In genomic region chr10:16902606-16903005, GRCh38 we compare ENCODE assay signal across 16 cellular contexts.
DNase-seq lines count a peak whose midpoint lies in the region; ATAC-seq, FAIRE-seq and TF ChIP-seq lines count a peak whose summit lies in the region.
"Had no signal": no experiment of that assay in that cellular context is flagged by ENCODE, and none has a peak within 500 bp of the region (broad histone marks: within the 10 kb centered on the region; RNA-seq: fewer than 3 reads in every experiment).

No MANE protein-coding gene starts in this region.

- H4K20me1 ChIP-seq in OCI-LY3 (ENCODE audit: insufficient read depth, low read length) = no peaks in the 10 kb centered on the region
- H4K20me1 ChIP-seq: BLaER1 treated with 17β-estradiol and CSF1 and Interleukin-3, amounts not matched to agents 10 nM and 100 nM had no signal

- H3K9ac ChIP-seq in OCI-LY3 (ENCODE audit: low read length) = no peak overlapping the region
- H3K9ac ChIP-seq: BLaER1 treated with 17β-estradiol and CSF1 and Interleukin-3, amounts not matched to agents 10 nM and 100 nM had no signal

- H2AFZ ChIP-seq in OCI-LY3 (ENCODE audit: low read depth, low read length) = 0 out of 2 replicates have a peak overlapping the region, but pooled peaks have one; percentile 5

- H3K27me3 Mint-ChIP-seq in CD4-positive, alpha-beta memory T cell = no peaks in the 10 kb centered on the region
- no peaks in the 10 kb centered on the region for H3K27me3 Mint-ChIP-seq in activated naive CD8-positive, alpha-beta T cell treated with anti-CD3 and anti-CD28 coated beads, Interleukin-2, amount 50 U/mL, for 24 hours

- DNase-seq in CD4-positive, alpha-beta memory T cell = no peak
- no peak for DNase-seq in activated naive CD8-positive, alpha-beta T cell treated with anti-CD3 and anti-CD28 coated beads, Interleukin-2, amount 50 U/mL, for 24 hours
- DNase-seq in GM12892 (ENCODE audit: insufficient read length) (no peak), NCI-H510A (lab: John Stamatoyannopoulos, UW) (no peak)
- DNase-seq: HCEC 1CT, NCI-H1417 treated with DMSO at 0.1 percent for 48 hours, sigmoid colon had no signal

- H3K36me3 Mint-ChIP-seq in CD4-positive, alpha-beta memory T cell = peaks cover 16 to 22% of the 10 kb centered on the region in 2 donors
- H3K36me3 Mint-ChIP-seq in activated naive CD8-positive, alpha-beta T cell treated with anti-CD3 and anti-CD28 coated beads, Interleukin-2, amount 50 U/mL, for 24 hours (ENCODE audit: low read depth) = no peaks in the 10 kb centered on the region

- TF ChIP-seq CTCF in OCI-LY3 (IDR thresholded peaks at IDR 0.05; ENCODE audit: low read depth, low read length) = no peak

- CTCF ChIA-PET in CD4-positive, alpha-beta memory T cell (lab: Charles Lee; ENCODE audit: partially characterized antibody) = no interaction called here

- peak overlapping the region in 2 of 7 donors; percentile 21 to 72 for H3K27ac Mint-ChIP-seq in CD4-positive, alpha-beta memory T cell
- no peak overlapping the region for H3K27ac Mint-ChIP-seq in activated naive CD8-positive, alpha-beta T cell treated with anti-CD3 and anti-CD28 coated beads, Interleukin-2, amount 50 U/mL, for 24 hours
- H3K27ac Mint-ChIP-seq: memory B cell had no signal

- ATAC-seq in GM18511 (IDR thresholded peaks at IDR 0.05; ENCODE audit: unreplicated experiment) (peak; percentile 66), GM19023 (IDR thresholded peaks at IDR 0.05; ENCODE audit: unreplicated experiment) (no peak)
- ATAC-seq in activated naive CD8-positive, alpha-beta T cell treated with anti-CD3 and anti-CD28 coated beads, Interleukin-2, amount 50 U/mL, for 24 hours = peak; percentile 89

- peaks cover 4% of the 10 kb centered on the region for H3K4me1 ChIP-seq in CD4-positive, alpha-beta memory T cell (ENCODE audit: insufficient read depth, low read length)
- H3K4me1 ChIP-seq in OCI-LY3 (ENCODE audit: low read length) = no peaks in the 10 kb centered on the region
- H3K4me1 ChIP-seq: sigmoid colon had no signal

- POLR2A ChIA-PET in CD4-positive, alpha-beta memory T cell (lab: Charles Lee; ENCODE audit: partially characterized antibody) = no interaction called here

- TF ChIP-seq POLR2A in GM12892 (IDR thresholded peaks at IDR 0.05; ENCODE audit: low read depth, low read length) = no peak

- H3K4me3 ChIP-seq in CD4-positive, alpha-beta memory T cell (ENCODE audit: low read length in 2 of 2) = no peak overlapping the region
- H3K4me3 ChIP-seq in OCI-LY3 (ENCODE audit: low read length) = no peak overlapping the region
- H3K4me3 ChIP-seq: BLaER1 treated with 17β-estradiol and CSF1 and Interleukin-3, amounts not matched to agents 10 nM and 100 nM; coronary artery; sigmoid colon; SK-N-MC had no signal

- H3K9me3 ChIP-seq in CD4-positive, alpha-beta memory T cell (ENCODE audit: control insufficient read depth in 1 of 2, low read length in 2 of 2) = no peaks in the 10 kb centered on the region
- H3K9me3 ChIP-seq in OCI-LY3 (ENCODE audit: insufficient read depth, low read length) = no peaks in the 10 kb centered on the region
- H3K9me3 ChIP-seq: neutrophil, sigmoid colon had no signal

- no peaks in the 10 kb centered on the region for H3K36me3 ChIP-seq in CD4-positive, alpha-beta memory T cell (ENCODE audit: insufficient read depth, low read length)
- no peaks in the 10 kb centered on the region for H3K36me3 ChIP-seq in OCI-LY3 (replicated peaks; ENCODE audit: low read depth, low read length)
- H3K36me3 ChIP-seq: BLaER1 treated with 17β-estradiol and CSF1 and Interleukin-3, amounts not matched to agents 10 nM and 100 nM; neutrophil; sigmoid colon had no signal

- no peaks in the 10 kb centered on the region for H3K79me2 ChIP-seq in OCI-LY3 (ENCODE audit: low read length)

- H3K4me1 Mint-ChIP-seq in CD4-positive, alpha-beta memory T cell = peaks cover 4 to 9% (median 6%) of the 10 kb centered on the region in 4 donors
- H3K4me1 Mint-ChIP-seq in activated naive CD8-positive, alpha-beta T cell treated with anti-CD3 and anti-CD28 coated beads, Interleukin-2, amount 50 U/mL, for 24 hours = peaks cover 10% of the 10 kb centered on the region

- intact Hi-C loops in CD4-positive, alpha-beta memory T cell (cut with micrococcal nuclease) = no loop called here

- H3K9me3 Mint-ChIP-seq in CD4-positive, alpha-beta memory T cell = peaks cover 0 to 2% (median 0%) of the 10 kb centered on the region in 8 donors
- H3K9me3 Mint-ChIP-seq in activated naive CD8-positive, alpha-beta T cell treated with anti-CD3 and anti-CD28 coated beads, Interleukin-2, amount 50 U/mL, for 24 hours = no peaks in the 10 kb centered on the region
- H3K9me3 Mint-ChIP-seq: memory B cell had no signal

- H3K4me3 Mint-ChIP-seq in CD4-positive, alpha-beta memory T cell = peak overlapping the region in 6 of 8 donors; percentile 1 to 53 (median 15)
- H3K4me3 Mint-ChIP-seq in activated naive CD8-positive, alpha-beta T cell treated with anti-CD3 and anti-CD28 coated beads, Interleukin-2, amount 50 U/mL, for 24 hours = peak overlapping the region; percentile 0
- H3K4me3 Mint-ChIP-seq: memory B cell had no signal

- H3K27ac ChIP-seq in CD4-positive, alpha-beta memory T cell (ENCODE audit: low read depth, low read length) = no peak overlapping the region
- no peak overlapping the region for H3K27ac ChIP-seq in OCI-LY3 (ENCODE audit: low read length)
- H3K27ac ChIP-seq: BLaER1 treated with 17β-estradiol and CSF1 and Interleukin-3, amounts not matched to agents 10 nM and 100 nM; coronary artery; neutrophil; sigmoid colon; SK-N-MC; VCaP had no signal

- no peaks in the 10 kb centered on the region for H3K27me3 ChIP-seq in CD4-positive, alpha-beta memory T cell (ENCODE audit: insufficient read depth, low read length)
- H3K27me3 ChIP-seq in OCI-LY3 (ENCODE audit: low read depth, low read length) = no peaks in the 10 kb centered on the region
- H3K27me3 ChIP-seq: BLaER1 treated with 17β-estradiol and CSF1 and Interleukin-3, amounts not matched to agents 10 nM and 100 nM; neutrophil; sigmoid colon had no signal

- no peak for FAIRE-seq in GM12892 (lab: Jason Lieb, UNC)

- H3K4me2 ChIP-seq in OCI-LY3 (ENCODE audit: low read length) = peak overlapping the region; percentile 28
- H3K4me2 ChIP-seq: BLaER1 treated with 17β-estradiol and CSF1 and Interleukin-3, amounts not matched to agents 10 nM and 100 nM had no signal
